Comparison of ENCODE assay signal across 1 cellular context in the genomic region with DNA sequence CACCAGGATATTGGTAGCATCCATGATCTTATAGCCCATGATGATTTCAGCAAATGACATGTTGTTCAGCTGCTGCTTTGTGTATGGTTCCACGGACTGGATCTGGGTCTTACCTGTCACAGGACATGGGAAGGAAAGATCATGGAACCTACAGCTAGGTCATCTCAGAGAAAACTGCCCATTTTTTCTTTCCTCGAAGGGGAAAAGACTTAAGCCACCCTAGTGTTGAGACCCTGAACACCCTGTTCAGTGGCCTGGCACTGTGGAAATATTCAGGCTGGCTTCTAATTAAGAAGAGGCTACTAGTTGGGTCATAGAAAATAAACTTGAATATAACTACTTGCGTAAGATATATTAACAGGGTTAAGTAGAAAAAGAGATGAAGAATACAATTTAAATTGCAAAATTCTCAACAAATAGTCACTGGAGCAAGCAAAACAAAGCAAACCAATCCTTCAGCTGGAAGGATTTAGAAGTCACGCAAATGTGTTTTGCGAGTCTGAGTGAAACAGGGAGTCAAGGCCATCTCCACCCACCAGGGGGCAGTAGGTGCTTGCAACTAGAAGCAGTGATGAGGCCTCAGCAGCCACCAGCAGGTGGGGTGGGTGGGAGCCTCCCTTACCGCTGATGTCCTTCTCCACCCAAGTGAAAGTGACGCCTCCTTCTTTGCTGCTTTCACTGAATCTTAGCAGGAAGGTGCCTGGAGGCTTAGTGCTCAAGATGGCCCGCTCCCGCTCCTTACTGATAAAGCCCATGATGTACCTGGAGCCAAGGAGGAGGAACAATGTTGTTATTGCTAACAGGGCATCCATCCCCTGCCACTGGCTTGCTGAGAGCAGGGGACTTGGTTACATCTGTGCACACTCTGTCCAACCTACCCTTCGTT.
TF ChIP-seq lines count a peak whose summit lies in the region.

No MANE protein-coding gene starts in this region.

TF ChIP-seq in K562, 482 proteins besides CTCF, POLR2A, EP300 and RAD21 (continued from another document and continues in another):
- TF ChIP-seq, protein P1, sequence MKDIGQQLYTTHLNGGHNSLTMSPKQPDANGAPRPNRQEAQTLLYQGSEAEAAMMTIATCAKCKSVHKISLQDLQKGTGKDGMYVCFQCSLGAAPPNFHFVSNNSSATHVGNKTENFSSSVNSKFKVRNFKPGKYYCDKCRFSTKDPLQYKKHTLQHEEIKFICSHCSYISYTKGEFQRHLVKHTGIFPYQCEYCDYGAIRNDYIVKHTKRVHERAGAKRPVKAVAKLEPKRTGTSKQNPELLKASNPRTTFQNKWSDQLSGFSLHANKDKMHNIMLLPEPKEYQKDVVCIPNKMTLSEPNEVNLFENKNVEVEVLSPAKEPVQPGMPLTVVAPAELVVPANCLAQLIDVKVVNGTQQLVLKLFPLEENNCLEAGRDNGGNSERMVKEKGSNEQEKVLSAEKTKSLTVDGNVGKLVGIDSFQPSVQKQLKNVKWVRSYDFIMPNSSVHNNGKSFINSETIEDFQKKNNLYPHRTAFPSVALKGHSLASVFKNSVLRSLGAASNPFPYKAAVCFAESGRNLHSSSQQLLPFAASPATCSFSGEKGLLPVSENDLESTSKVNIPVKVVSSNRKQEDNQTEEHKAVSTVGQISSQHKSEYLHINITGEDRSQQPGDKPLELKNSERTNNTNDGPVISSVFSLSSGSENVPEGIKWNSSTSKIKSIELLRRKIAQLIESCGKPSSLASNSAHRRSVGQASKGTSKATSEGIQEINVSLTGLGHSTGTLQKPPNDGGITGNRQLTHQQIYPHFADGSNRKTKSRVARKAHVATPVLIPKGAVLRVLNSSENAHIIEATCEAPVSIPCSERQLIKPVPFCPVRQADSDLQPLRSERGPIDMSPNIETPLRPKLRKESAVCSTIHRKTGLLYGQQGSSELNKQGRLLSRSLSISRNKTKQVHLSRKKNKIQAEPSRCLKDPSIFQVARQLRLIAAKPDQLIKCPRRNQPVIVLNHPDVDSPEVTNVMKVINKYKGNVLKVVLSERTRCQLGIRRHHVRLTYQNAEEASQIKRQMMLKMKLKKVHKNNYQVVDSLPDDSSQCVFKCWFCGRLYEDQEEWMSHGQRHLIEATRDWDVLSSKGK (CRISPR knock-in tag; IDR thresholded peaks at IDR 0.05), result no peak
- TF ChIP-seq, protein P2, sequence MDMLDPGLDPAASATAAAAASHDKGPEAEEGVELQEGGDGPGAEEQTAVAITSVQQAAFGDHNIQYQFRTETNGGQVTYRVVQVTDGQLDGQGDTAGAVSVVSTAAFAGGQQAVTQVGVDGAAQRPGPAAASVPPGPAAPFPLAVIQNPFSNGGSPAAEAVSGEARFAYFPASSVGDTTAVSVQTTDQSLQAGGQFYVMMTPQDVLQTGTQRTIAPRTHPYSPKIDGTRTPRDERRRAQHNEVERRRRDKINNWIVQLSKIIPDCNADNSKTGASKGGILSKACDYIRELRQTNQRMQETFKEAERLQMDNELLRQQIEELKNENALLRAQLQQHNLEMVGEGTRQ (CRISPR knock-in tag; IDR thresholded peaks at IDR 0.05), result no peak
- TF ChIP-seq KLF13 (tag; IDR thresholded peaks at IDR 0.05; ENCODE audit: borderline replicate concordance, low read depth) (peak; percentile 64; the same call in 1 of the 2 replicates), ESRRB (CRISPR knock-in tag; IDR thresholded peaks at IDR 0.05; ENCODE audit: borderline replicate concordance) (no peak), ZNF699 (CRISPR knock-in tag; IDR thresholded peaks at IDR 0.05; ENCODE audit: insufficient replicate concordance) (no peak), TCF7L2 (IDR thresholded peaks at IDR 0.05; ENCODE audit: low read depth, low read length) (no peak), ZNF584 (CRISPR knock-in tag; IDR thresholded peaks at IDR 0.05; ENCODE audit: low read depth) (no peak), NFIC (IDR thresholded peaks at IDR 0.05) (no peak), TEAD2 (tag; IDR thresholded peaks at IDR 0.05) (no peak), ARHGAP35 (IDR thresholded peaks at IDR 0.05; ENCODE audit: partially characterized antibody) (no peak), CBX1 (IDR thresholded peaks at IDR 0.05; ENCODE audit: low read depth) (no peak), ZNF695 (CRISPR knock-in tag; IDR thresholded peaks at IDR 0.05) (no peak), KDM5B (IDR thresholded peaks at IDR 0.05; ENCODE audit: insufficient replicate concordance, low read depth, low read length) (no peak), TBP (optimal IDR thresholded peaks at IDR 0.05; ENCODE audit: low read depth, low read length) (no peak), SRSF7 (optimal IDR thresholded peaks at IDR 0.05; ENCODE audit: low read depth, low read length) (no peak), TCF3 (CRISPR knock-in tag; IDR thresholded peaks at IDR 0.05) (no peak), TFAM (CRISPR knock-in tag; conservative IDR thresholded peaks at IDR 0.05) (no peak), ZNF384 (IDR thresholded peaks at IDR 0.05; ENCODE audit: low read depth, low read length) (0 out of 2 replicates have a peak, but pooled peaks have one; percentile 47), L3MBTL2 (IDR thresholded peaks at IDR 0.05) (peak; percentile 57), KLF1 (tag; IDR thresholded peaks at IDR 0.05) (no peak), ZNF174 (CRISPR knock-in tag; IDR thresholded peaks at IDR 0.05) (no peak), ETV1 (tag; conservative IDR thresholded peaks at IDR 0.05; ENCODE audit: low read depth) (no peak), PHF20 (IDR thresholded peaks at IDR 0.05; ENCODE audit: partially characterized antibody) (no peak), TRIM28 (IDR thresholded peaks at IDR 0.05) (no peak), NONO (IDR thresholded peaks at IDR 0.05; ENCODE audit: low read depth in 2 of 2, low read length in 1 of 2) (0 out of 4 replicates have a peak, but pooled peaks of 1 of the 2 experiments have one; percentile 44), CSDE1 (IDR thresholded peaks at IDR 0.05) (no peak), ZNF232 (CRISPR knock-in tag; IDR thresholded peaks at IDR 0.05) (no peak), CHD1 (IDR thresholded peaks at IDR 0.05; ENCODE audit: low read length) (no peak), SLC30A9 (CRISPR knock-in tag; IDR thresholded peaks at IDR 0.05) (no peak), HDAC2 (IDR thresholded peaks at IDR 0.05) (peak; percentile 17; the same call in 1 of the 2 replicates), SAFB (IDR thresholded peaks at IDR 0.05; ENCODE audit: borderline replicate concordance, low read depth, low read length) (no peak), PHTF2 (CRISPR knock-in tag; IDR thresholded peaks at IDR 0.05) (no peak), JUNB (CRISPR knock-in tag; conservative IDR thresholded peaks at IDR 0.05) (no peak), SRSF3 (IDR thresholded peaks at IDR 0.05; ENCODE audit: insufficient read depth, low read length) (no peak), ZZZ3 (IDR thresholded peaks at IDR 0.05) (no peak), SRSF9 (IDR thresholded peaks at IDR 0.05; ENCODE audit: borderline replicate concordance, low read depth, low read length) (no peak), ZNF766 (CRISPR knock-in tag; conservative IDR thresholded peaks at IDR 0.05) (0 out of 2 replicates have a peak, but pooled peaks have one; percentile 44), TGIF2 (CRISPR knock-in tag; IDR thresholded peaks at IDR 0.05) (no peak), PHF21A (IDR thresholded peaks at IDR 0.05; ENCODE audit: borderline replicate concordance, low read depth) (no peak), LARP7 (IDR thresholded peaks at IDR 0.05) (no peak), FIP1L1 (IDR thresholded peaks at IDR 0.05; ENCODE audit: low read depth, low read length, poor library complexity, severe bottlenecking) (no peak), ZNF780A (CRISPR knock-in tag; IDR thresholded peaks at IDR 0.05) (no peak), MEIS2 (IDR thresholded peaks at IDR 0.05; ENCODE audit: partially characterized antibody) (peak; percentile 5), EWSR1 (IDR thresholded peaks at IDR 0.05; ENCODE audit: borderline replicate concordance, low read depth, partially characterized antibody) (no peak), KDM4B (IDR thresholded peaks at IDR 0.05; ENCODE audit: borderline replicate concordance in 2 of 2, low read depth in 1 of 2) (0 out of 4 replicates have a peak, but pooled peaks of 1 of the 2 experiments have one; percentile 47), MYNN (IDR thresholded peaks at IDR 0.05) (peak; percentile 68; the same call in 1 of the 2 replicates), MYNN (CRISPR knock-in tag; IDR thresholded peaks at IDR 0.05) (no peak), ZNF57 (CRISPR knock-in tag; IDR thresholded peaks at IDR 0.05) (no peak), ELF2 (CRISPR knock-in tag; IDR thresholded peaks at IDR 0.05) (0 out of 2 replicates have a peak, but pooled peaks have one; percentile 42), SMARCE1 (IDR thresholded peaks at IDR 0.05) (no peak; the same call in 1 of the 2 replicates), ZC3H4 (CRISPR knock-in tag; IDR thresholded peaks at IDR 0.05; ENCODE audit: borderline replicate concordance) (no peak), ZSCAN29 (IDR thresholded peaks at IDR 0.05) (no peak), DDX20 (tag; IDR thresholded peaks at IDR 0.05; ENCODE audit: low read depth) (no peak), RUNX1 (IDR thresholded peaks at IDR 0.05; ENCODE audit: low read depth) (no peak)
- TF ChIP-seq, protein P3, sequence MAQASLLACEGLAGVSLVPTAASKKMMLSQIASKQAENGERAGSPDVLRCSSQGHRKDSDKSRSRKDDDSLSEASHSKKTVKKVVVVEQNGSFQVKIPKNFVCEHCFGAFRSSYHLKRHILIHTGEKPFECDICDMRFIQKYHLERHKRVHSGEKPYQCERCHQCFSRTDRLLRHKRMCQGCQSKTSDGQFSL (CRISPR knock-in tag; IDR thresholded peaks at IDR 0.05), result no peak
- TF ChIP-seq, protein P3 (tag; IDR thresholded peaks at IDR 0.05), result no peak
- TF ChIP-seq, protein P4, sequence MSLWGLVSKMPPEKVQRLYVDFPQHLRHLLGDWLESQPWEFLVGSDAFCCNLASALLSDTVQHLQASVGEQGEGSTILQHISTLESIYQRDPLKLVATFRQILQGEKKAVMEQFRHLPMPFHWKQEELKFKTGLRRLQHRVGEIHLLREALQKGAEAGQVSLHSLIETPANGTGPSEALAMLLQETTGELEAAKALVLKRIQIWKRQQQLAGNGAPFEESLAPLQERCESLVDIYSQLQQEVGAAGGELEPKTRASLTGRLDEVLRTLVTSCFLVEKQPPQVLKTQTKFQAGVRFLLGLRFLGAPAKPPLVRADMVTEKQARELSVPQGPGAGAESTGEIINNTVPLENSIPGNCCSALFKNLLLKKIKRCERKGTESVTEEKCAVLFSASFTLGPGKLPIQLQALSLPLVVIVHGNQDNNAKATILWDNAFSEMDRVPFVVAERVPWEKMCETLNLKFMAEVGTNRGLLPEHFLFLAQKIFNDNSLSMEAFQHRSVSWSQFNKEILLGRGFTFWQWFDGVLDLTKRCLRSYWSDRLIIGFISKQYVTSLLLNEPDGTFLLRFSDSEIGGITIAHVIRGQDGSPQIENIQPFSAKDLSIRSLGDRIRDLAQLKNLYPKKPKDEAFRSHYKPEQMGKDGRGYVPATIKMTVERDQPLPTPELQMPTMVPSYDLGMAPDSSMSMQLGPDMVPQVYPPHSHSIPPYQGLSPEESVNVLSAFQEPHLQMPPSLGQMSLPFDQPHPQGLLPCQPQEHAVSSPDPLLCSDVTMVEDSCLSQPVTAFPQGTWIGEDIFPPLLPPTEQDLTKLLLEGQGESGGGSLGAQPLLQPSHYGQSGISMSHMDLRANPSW (CRISPR knock-in tag; IDR thresholded peaks at IDR 0.05), result 0 out of 2 replicates have a peak, but pooled peaks have one; percentile 32
- TF ChIP-seq, protein P5, sequence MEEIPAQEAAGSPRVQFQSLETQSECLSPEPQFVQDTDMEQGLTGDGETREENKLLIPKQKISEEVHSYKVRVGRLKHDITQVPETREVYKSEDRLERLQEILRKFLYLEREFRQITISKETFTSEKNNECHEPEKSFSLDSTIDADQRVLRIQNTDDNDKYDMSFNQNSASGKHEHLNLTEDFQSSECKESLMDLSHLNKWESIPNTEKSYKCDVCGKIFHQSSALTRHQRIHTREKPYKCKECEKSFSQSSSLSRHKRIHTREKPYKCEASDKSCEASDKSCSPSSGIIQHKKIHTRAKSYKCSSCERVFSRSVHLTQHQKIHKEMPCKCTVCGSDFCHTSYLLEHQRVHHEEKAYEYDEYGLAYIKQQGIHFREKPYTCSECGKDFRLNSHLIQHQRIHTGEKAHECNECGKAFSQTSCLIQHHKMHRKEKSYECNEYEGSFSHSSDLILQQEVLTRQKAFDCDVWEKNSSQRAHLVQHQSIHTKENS (CRISPR knock-in tag; IDR thresholded peaks at IDR 0.05), result no peak
- TF ChIP-seq, protein P6, sequence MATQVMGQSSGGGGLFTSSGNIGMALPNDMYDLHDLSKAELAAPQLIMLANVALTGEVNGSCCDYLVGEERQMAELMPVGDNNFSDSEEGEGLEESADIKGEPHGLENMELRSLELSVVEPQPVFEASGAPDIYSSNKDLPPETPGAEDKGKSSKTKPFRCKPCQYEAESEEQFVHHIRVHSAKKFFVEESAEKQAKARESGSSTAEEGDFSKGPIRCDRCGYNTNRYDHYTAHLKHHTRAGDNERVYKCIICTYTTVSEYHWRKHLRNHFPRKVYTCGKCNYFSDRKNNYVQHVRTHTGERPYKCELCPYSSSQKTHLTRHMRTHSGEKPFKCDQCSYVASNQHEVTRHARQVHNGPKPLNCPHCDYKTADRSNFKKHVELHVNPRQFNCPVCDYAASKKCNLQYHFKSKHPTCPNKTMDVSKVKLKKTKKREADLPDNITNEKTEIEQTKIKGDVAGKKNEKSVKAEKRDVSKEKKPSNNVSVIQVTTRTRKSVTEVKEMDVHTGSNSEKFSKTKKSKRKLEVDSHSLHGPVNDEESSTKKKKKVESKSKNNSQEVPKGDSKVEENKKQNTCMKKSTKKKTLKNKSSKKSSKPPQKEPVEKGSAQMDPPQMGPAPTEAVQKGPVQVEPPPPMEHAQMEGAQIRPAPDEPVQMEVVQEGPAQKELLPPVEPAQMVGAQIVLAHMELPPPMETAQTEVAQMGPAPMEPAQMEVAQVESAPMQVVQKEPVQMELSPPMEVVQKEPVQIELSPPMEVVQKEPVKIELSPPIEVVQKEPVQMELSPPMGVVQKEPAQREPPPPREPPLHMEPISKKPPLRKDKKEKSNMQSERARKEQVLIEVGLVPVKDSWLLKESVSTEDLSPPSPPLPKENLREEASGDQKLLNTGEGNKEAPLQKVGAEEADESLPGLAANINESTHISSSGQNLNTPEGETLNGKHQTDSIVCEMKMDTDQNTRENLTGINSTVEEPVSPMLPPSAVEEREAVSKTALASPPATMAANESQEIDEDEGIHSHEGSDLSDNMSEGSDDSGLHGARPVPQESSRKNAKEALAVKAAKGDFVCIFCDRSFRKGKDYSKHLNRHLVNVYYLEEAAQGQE (CRISPR knock-in tag; IDR thresholded peaks at IDR 0.05; ENCODE audit: low read depth), result no peak
- TF ChIP-seq, protein P7, sequence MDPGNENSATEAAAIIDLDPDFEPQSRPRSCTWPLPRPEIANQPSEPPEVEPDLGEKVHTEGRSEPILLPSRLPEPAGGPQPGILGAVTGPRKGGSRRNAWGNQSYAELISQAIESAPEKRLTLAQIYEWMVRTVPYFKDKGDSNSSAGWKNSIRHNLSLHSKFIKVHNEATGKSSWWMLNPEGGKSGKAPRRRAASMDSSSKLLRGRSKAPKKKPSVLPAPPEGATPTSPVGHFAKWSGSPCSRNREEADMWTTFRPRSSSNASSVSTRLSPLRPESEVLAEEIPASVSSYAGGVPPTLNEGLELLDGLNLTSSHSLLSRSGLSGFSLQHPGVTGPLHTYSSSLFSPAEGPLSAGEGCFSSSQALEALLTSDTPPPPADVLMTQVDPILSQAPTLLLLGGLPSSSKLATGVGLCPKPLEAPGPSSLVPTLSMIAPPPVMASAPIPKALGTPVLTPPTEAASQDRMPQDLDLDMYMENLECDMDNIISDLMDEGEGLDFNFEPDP (CRISPR knock-in tag; IDR thresholded peaks at IDR 0.05), result no peak
